ENCODE assay signal across 2 cellular contexts in the genomic region with DNA sequence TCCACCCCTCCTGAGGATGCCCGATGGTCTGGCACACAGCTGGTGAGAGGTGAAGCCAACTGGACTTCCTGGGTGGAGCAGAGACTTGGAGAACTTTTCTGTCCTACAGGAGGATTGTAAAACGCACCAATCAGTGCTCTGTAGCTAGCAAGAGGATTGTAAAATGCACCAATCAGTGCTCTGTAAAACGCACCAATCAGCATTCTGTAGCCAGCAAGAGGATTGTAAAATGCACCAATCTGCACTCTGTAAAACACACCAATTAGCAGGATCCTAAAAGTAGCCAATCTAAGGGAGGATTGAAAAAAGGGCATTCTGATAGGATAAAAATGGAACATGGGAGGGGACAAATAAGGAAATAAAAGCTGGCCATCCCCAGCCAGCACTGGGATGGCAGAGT.
TF ChIP-seq lines count a peak whose summit lies in the region.

No MANE protein-coding gene starts in this region.

TF ChIP-seq in A549, 52 proteins besides CTCF, POLR2A, EP300 and RAD21:
- peak; percentile 72 for TF ChIP-seq MAFK (IDR thresholded peaks at IDR 0.05; ENCODE audit: partially characterized antibody)
- no peak for TF ChIP-seq CBX2 (IDR thresholded peaks at IDR 0.05; ENCODE audit: borderline replicate concordance, low read depth)
TF ChIP-seq in A549: peak in this region for 1.

TF ChIP-seq in K562, 482 proteins besides CTCF, POLR2A, EP300 and RAD21:
- TF ChIP-seq NFYB (IDR thresholded peaks at IDR 0.05; ENCODE audit: extremely low read depth, insufficient read length) (peak; percentile 11), HMGN3 (IDR thresholded peaks at IDR 0.05; ENCODE audit: borderline replicate concordance, extremely low read depth, insufficient read length, low read depth, low read length) (no peak), ZNF316 (IDR thresholded peaks at IDR 0.05) (peak; percentile 44), POLR3A (IDR thresholded peaks at IDR 0.05; ENCODE audit: borderline replicate concordance, extremely low read depth, insufficient read depth, insufficient read length) (no peak), FOS (IDR thresholded peaks at IDR 0.05; ENCODE audit: extremely low read depth, insufficient read length) (peak; percentile 14), SMARCB1 (IDR thresholded peaks at IDR 0.05; ENCODE audit: insufficient read length, low read depth) (no peak)
TF ChIP-seq in K562: peak in this region for 3.
